Comparison of ENCODE assay signal across 23 cellular contexts in the genomic region with DNA sequence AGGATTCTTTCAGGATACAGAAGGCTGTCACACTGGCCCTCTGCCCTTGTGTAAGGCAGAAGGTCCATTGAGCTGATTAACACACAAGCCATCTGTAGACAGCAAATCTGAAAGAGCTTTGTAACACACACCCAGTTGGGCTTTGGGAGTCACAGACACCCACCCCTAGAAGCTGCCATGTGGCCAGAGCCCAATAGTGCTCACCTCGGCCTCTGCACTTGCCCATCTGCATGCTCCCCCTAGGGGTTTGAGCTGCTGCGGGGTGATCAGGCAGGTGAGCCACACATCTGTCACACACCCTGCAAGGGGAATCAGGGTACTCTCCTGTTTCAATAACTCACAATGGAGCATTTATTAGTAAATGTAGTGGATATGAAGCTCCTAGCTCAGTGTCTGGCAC.
DNase-seq lines count a peak whose midpoint lies in the region; ATAC-seq and TF ChIP-seq lines count a peak whose summit lies in the region.
"Had no signal": no experiment of that assay in that cellular context is flagged by ENCODE, and none has a peak within 500 bp of the region (broad histone marks: within the 10 kb centered on the region; RNA-seq: fewer than 3 reads in every experiment).

No MANE protein-coding gene starts in this region.

- no peak overlapping the region for H3K56ac ChIP-seq in H9 (ENCODE audit: insufficient read length, low read depth, low read length)

- H3K36me3 Mint-ChIP-seq in H9 (ENCODE audit: insufficient read depth in 1 of 3, low read depth in 3 of 3) (no peaks in the 10 kb centered on the region), WTC11 (no peaks in the 10 kb centered on the region)
- no peaks in the 10 kb centered on the region for H3K36me3 Mint-ChIP-seq in activated T-helper 2 cell treated with anti-CD3 and anti-CD28 coated beads, Interferon-gamma antibody, Interleukin-2, Interleukin-4, amounts not matched to agents 10 μg/mL and 5 μg/mL and 100 μg/mL, durations not matched to agents 14 hours and 24 hours and 36 hours (ENCODE audit: low read depth)
- H3K36me3 Mint-ChIP-seq: CD8-positive, alpha-beta T cell had no signal

- CTCF ChIA-PET in WTC11 (lab: Charles Lee) = interaction anchor here (0.6 to 2.3 kb wide), 27 partner anchors 10 to 879 kb away, joined by 3 to 32 read pairs (median 4); a partner anchor contains a TSS

- H2AFZ ChIP-seq in H9 (ENCODE audit: low read length) = no peak overlapping the region

- TF ChIP-seq CTCF in H9 (conservative IDR thresholded peaks at IDR 0.05) (peak; percentile 50), WTC11 (IDR thresholded peaks at IDR 0.05) (no peak), heart left ventricle (IDR thresholded peaks at IDR 0.05) (no peak)

- H3K27ac ChIP-seq in H9 (ENCODE audit: insufficient read length, low read depth, low read length) (no peak overlapping the region), heart left ventricle (no peak overlapping the region)
- H3K27ac ChIP-seq: A549, C4-2B had no signal

- no peak overlapping the region for H3T11ph ChIP-seq in H9 (ENCODE audit: low read length)

- no peak overlapping the region for H4K8ac ChIP-seq in H9 (replicated peaks; ENCODE audit: insufficient read length, low read depth, low read length)

- DNase-seq in H9 = peak; percentile 45
- DNase-seq in NCI-H524 (lab: John Stamatoyannopoulos, UW) = peak; percentile 93 to 99
- peak; percentile 36 for DNase-seq in WTC11 (ENCODE audit: low spot score)
- peak; percentile 14 for DNase-seq in iPS-NIHi11 (ENCODE audit: low spot score)
- DNase-seq in heart left ventricle = no peak
- DNase-seq in activated T-helper 2 cell treated with anti-CD3 and anti-CD28 coated beads, Interferon-gamma antibody, Interleukin-2, Interleukin-4, amounts not matched to agents 10 μg/mL and 5 μg/mL and 100 μg/mL, durations not matched to agents 14 hours and 24 hours and 36 hours (ENCODE audit: low spot score) = no peak
- DNase-seq: CD8-positive, alpha-beta T cell; DMS79 treated with DMSO at 0.1 percent for 48 hours; GF-D8; H7; IMR-90; KG1; MM.1S; NCI-H2029; NCI-H510A; SHP77 treated with DMSO at 0.1 percent for 48 hours; T-helper 1 cell had no signal

- no peak overlapping the region for H3K9ac ChIP-seq in H9 (ENCODE audit: extremely low read depth, insufficient read length, low read length)

- no peaks in the 10 kb centered on the region for H3K36me3 ChIP-seq in heart left ventricle

- H3K9me3 Mint-ChIP-seq in H9 (no peaks in the 10 kb centered on the region), WTC11 (peaks cover 15% of the 10 kb centered on the region)
- H3K9me3 Mint-ChIP-seq in activated T-helper 2 cell treated with anti-CD3 and anti-CD28 coated beads, Interferon-gamma antibody, Interleukin-2, Interleukin-4, amounts not matched to agents 10 μg/mL and 5 μg/mL and 100 μg/mL, durations not matched to agents 14 hours and 24 hours and 36 hours = no peaks in the 10 kb centered on the region
- H3K9me3 Mint-ChIP-seq: CD8-positive, alpha-beta T cell had no signal

- no peaks in the 10 kb centered on the region for H3K23me2 ChIP-seq in H9 (ENCODE audit: insufficient read length, low read depth, low read length, poor library complexity, severe bottlenecking)

- H3K4me2 ChIP-seq in H9 (ENCODE audit: insufficient read depth, insufficient read length, low read length) = no peak overlapping the region
- H3K4me2 ChIP-seq: A549 had no signal

- H3K27me3 ChIP-seq in H9 (ENCODE audit: insufficient read depth, low read length) (no peaks in the 10 kb centered on the region), heart left ventricle (no peaks in the 10 kb centered on the region)

- H3K4me1 ChIP-seq in H9 (ENCODE audit: insufficient read depth, low read length) (no peaks in the 10 kb centered on the region), heart left ventricle (no peaks in the 10 kb centered on the region)
- H3K4me1 ChIP-seq: A549, Caco-2 had no signal

- no peak overlapping the region for H2BK120ac ChIP-seq in H9 (ENCODE audit: low read depth, low read length, poor library complexity, severe bottlenecking)

- H3K4ac ChIP-seq in H9 (ENCODE audit: low read depth, low read length) = no peak overlapping the region

- H3K4me3 Mint-ChIP-seq in H9 = no peak overlapping the region
- no peak overlapping the region for H3K4me3 Mint-ChIP-seq in WTC11
- no peak overlapping the region for H3K4me3 Mint-ChIP-seq in activated T-helper 2 cell treated with anti-CD3 and anti-CD28 coated beads, Interferon-gamma antibody, Interleukin-2, Interleukin-4, amounts not matched to agents 10 μg/mL and 5 μg/mL and 100 μg/mL, durations not matched to agents 14 hours and 24 hours and 36 hours (ENCODE audit: low read depth)
- H3K4me3 Mint-ChIP-seq: B cell; CD8-positive, alpha-beta T cell had no signal

- H3K27me3 Mint-ChIP-seq in H9 (ENCODE audit: low read depth) (no peaks in the 10 kb centered on the region), WTC11 (ENCODE audit: low read depth) (no peaks in the 10 kb centered on the region)
- H3K27me3 Mint-ChIP-seq in activated T-helper 2 cell treated with anti-CD3 and anti-CD28 coated beads, Interferon-gamma antibody, Interleukin-2, Interleukin-4, amounts not matched to agents 10 μg/mL and 5 μg/mL and 100 μg/mL, durations not matched to agents 14 hours and 24 hours and 36 hours (ENCODE audit: low read depth) = no peaks in the 10 kb centered on the region

- peak overlapping the region; percentile 3 for H2BK20ac ChIP-seq in H9 (ENCODE audit: low read depth, low read length, poor library complexity, severe bottlenecking)

- H2BK5ac ChIP-seq in H9 (ENCODE audit: insufficient read length, low read length) = no peak overlapping the region

- no peak overlapping the region; a peak in 1 of 7 replicates for H3K27ac Mint-ChIP-seq in H9
- H3K27ac Mint-ChIP-seq in WTC11 = no peak overlapping the region
- no peak overlapping the region for H3K27ac Mint-ChIP-seq in activated T-helper 2 cell treated with anti-CD3 and anti-CD28 coated beads, Interferon-gamma antibody, Interleukin-2, Interleukin-4, amounts not matched to agents 10 μg/mL and 5 μg/mL and 100 μg/mL, durations not matched to agents 14 hours and 24 hours and 36 hours
- H3K27ac Mint-ChIP-seq: B cell; CD8-positive, alpha-beta T cell had no signal

- intact Hi-C loops in heart left ventricle (cut with DNase I) = loop anchor here in 7 of 10 donors (5.0 to 10.0 kb wide), 3 partner anchors 722 to 850 kb away; no protein-coding TSS in a partner anchor
- intact Hi-C loops in activated T-helper 2 cell treated with anti-CD3 and anti-CD28 coated beads, Interferon-gamma antibody, Interleukin-2, Interleukin-4, amounts not matched to agents 10 μg/mL and 5 μg/mL and 100 μg/mL, durations not matched to agents 14 hours and 24 hours and 36 hours (cut with micrococcal nuclease) = loop anchor here (5.0 kb wide), 1 partner anchor 722 kb away; no protein-coding TSS in a partner anchor

- no peak overlapping the region for H2BK15ac ChIP-seq in H9 (ENCODE audit: low read depth, low read length)

- no peak overlapping the region for H2AK5ac ChIP-seq in H9 (ENCODE audit: insufficient read length, low read length)

- H4K5ac ChIP-seq in H9 (ENCODE audit: insufficient read length, low read depth, low read length) = no peak overlapping the region

- no peak for TF ChIP-seq POLR2A in heart left ventricle (IDR thresholded peaks at IDR 0.05)

- POLR2A ChIA-PET in WTC11 (lab: Charles Lee) = no interaction called here

- H4K91ac ChIP-seq in H9 (ENCODE audit: insufficient read length, low read depth, low read length) = no peak overlapping the region

- no peak overlapping the region for H3K23ac ChIP-seq in H9 (ENCODE audit: insufficient read length, low read depth, low read length)

- no peak overlapping the region for H3K14ac ChIP-seq in H9 (ENCODE audit: insufficient read depth, low read length)

- H2BK12ac ChIP-seq in H9 (ENCODE audit: insufficient read length, low read depth, low read length) = no peak overlapping the region

- peaks cover 0 to 5% of the 10 kb centered on the region in 2 experiments; a peak in 2 of 4 replicates for H3K4me1 Mint-ChIP-seq in H9
- H3K4me1 Mint-ChIP-seq in WTC11 = peaks cover 6% of the 10 kb centered on the region
- no peaks in the 10 kb centered on the region for H3K4me1 Mint-ChIP-seq in activated T-helper 2 cell treated with anti-CD3 and anti-CD28 coated beads, Interferon-gamma antibody, Interleukin-2, Interleukin-4, amounts not matched to agents 10 μg/mL and 5 μg/mL and 100 μg/mL, durations not matched to agents 14 hours and 24 hours and 36 hours (ENCODE audit: low read depth)
- H3K4me1 Mint-ChIP-seq: B cell had no signal

- H3K9me3 ChIP-seq in H9 (ENCODE audit: control insufficient read depth, low read depth, low read length) = no peaks in the 10 kb centered on the region
- H3K9me3 ChIP-seq in heart left ventricle = no peaks in the 10 kb centered on the region
- H3K9me3 ChIP-seq: A549, Caco-2 had no signal

- no peaks in the 10 kb centered on the region for H3K79me1 ChIP-seq in H9 (ENCODE audit: insufficient read depth, low read depth, low read length, poor library complexity, severe bottlenecking)

- no peak overlapping the region for H3K18ac ChIP-seq in H9 (ENCODE audit: insufficient read length, low read depth, low read length)

- WGBS in H9 (ENCODE audit: extremely low coverage, insufficient read length, low lambda C conversion rate) = no CpG with 5 or more reads among the region's 2 CpGs
- WGBS in heart left ventricle, 4 donors = 61 to 74% (median 69%) methylated on average over 2 of the region's 2 CpGs

- peak; percentile 69 for ATAC-seq in WTC11
- no peak for ATAC-seq in heart left ventricle
- ATAC-seq in GM19467 (IDR thresholded peaks at IDR 0.05; ENCODE audit: unreplicated experiment) = no peak
- ATAC-seq: A549; CD8-positive, alpha-beta T cell; Panc1 had no signal

- no peak overlapping the region for H3K4me3 ChIP-seq in heart left ventricle
- H3K4me3 ChIP-seq: A549 had no signal

- no peaks in the 10 kb centered on the region for H3K79me2 ChIP-seq in H9 (ENCODE audit: insufficient read depth, low read length)

- H4K20me1 ChIP-seq in H9 (ENCODE audit: control insufficient read depth, insufficient read depth, insufficient read length) = no peaks in the 10 kb centered on the region

TF ChIP-seq in WTC11, 78 proteins besides CTCF, POLR2A, EP300 and RAD21 (continues in another document):
- TF ChIP-seq SOX15 (CRISPR knock-in tag; IDR thresholded peaks at IDR 0.05) = no peak
- TF ChIP-seq, protein P1, sequence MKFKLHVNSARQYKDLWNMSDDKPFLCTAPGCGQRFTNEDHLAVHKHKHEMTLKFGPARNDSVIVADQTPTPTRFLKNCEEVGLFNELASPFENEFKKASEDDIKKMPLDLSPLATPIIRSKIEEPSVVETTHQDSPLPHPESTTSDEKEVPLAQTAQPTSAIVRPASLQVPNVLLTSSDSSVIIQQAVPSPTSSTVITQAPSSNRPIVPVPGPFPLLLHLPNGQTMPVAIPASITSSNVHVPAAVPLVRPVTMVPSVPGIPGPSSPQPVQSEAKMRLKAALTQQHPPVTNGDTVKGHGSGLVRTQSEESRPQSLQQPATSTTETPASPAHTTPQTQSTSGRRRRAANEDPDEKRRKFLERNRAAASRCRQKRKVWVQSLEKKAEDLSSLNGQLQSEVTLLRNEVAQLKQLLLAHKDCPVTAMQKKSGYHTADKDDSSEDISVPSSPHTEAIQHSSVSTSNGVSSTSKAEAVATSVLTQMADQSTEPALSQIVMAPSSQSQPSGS (CRISPR knock-in tag; IDR thresholded peaks at IDR 0.05; ENCODE audit: borderline replicate concordance, low read depth) = no peak
- TF ChIP-seq NFATC4 (CRISPR knock-in tag; IDR thresholded peaks at IDR 0.05) = no peak

Comparison
In these comparisons a context has a peak if more than half of its experiments do, and no peak if none do; other contexts are left out.
1. DNase-seq: peak in H9 (single experiment), NCI-H524 (2 of 2), WTC11 (single experiment) and iPS-NIHi11 (single experiment); none in heart left ventricle (0 of 5) and activated T-helper 2 cell treated with anti-CD3 and anti-CD28 coated beads, Interferon-gamma antibody, Interleukin-2, Interleukin-4, amounts not matched to agents 10 μg/mL and 5 μg/mL and 100 μg/mL, durations not matched to agents 14 hours and 24 hours and 36 hours (single experiment).